Comparison of ENCODE assay signal across 8 cellular contexts in the genomic region with DNA sequence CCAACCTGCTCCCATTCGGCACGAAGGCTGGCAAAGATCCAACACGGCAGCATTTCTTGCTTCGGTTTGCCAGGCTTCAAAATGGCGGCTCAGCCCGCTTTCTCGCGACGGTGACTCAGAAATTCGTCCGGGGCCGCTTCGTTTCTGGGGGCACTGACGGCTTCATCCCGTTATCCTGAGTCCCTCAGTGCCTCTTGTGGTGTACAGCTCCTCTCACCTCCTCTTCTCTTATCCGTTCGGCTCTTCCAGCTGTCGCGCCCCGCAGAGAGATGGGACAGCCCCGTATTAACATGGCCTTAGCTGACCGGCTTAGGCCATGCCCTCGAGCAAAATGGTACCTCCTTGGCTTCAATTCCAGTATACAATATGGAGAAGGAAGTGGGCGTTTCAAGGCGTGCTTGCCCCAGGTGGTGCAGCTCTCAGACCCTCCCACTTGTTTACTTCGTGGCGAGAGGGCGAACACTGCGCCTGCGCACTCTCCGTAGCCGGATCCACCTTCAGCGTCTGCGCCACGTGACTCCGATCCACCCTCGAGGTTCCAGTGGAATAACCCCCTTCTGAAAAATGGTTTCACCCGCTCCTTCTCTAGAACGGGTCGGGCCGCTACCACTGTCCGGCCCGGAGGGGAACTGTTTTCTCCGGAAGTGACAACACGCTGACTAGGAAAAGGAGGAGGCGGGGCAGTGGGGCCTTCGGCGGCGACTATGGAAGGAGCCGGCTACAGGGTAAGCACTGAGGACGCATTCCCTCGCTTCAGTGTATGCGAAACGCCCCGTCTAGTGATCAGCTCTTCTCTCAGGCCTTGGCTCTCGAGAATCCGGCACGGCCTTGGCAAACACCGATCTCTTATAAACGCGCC. TPM values are rescaled to one million over a fixed set of nuclear protein-coding genes. Genes with fewer than 3 reads are reported as not detected.
DNase-seq lines count a peak whose midpoint lies in the region; ATAC-seq and TF ChIP-seq lines count a peak whose summit lies in the region.

A gene (minus strand): TSS at position 336 of the 859 bp plus-strand sequence. CDS start 4,060 bp downstream, outside the sequence.
A gene (plus strand): TSS at position 683 of the 859 bp plus-strand sequence. CDS start 22 bp downstream, at position 705.

- dilution Hi-C loops in IMR-90 (cut with HindIII; ENCODE audit: low sequenced_read_pairs, unreplicated experiment) = no loop called here

- H3K14ac ChIP-seq in IMR-90 (replicated peaks; ENCODE audit: low read depth, low read length) = peak within 1 kb of the TSS; percentile 100

- peak within 1 kb of the TSS; percentile 97 for H3K27ac ChIP-seq in IMR-90 (ENCODE audit: insufficient read depth, low read length)

- POLR2A ChIA-PET in IMR-90 (lab: Charles Lee; ENCODE audit: unreplicated experiment) = interaction anchor here (0.6 to 1.3 kb wide), 3 partner anchors 11 to 347 kb away, joined by 4 to 9 read pairs (median 6); no protein-coding TSS in a partner anchor

- BruUV-seq in IMR-90 (replicated peaks; lab: Mats Ljungman, UMichigan) = TSS peak; percentile 62

- H3K9me1 ChIP-seq in IMR-90 (ENCODE audit: insufficient read depth, low read length) = peaks cover 10% of the 10 kb centered on the region

- peak within 1 kb of the TSS; percentile 99 for H2BK120ac ChIP-seq in IMR-90 (ENCODE audit: low read depth, low read length)

- intact Hi-C loops in IMR-90 (cut with micrococcal nuclease) = loop anchor here (5.0 kb wide), 1 partner anchor 150 kb away; a partner anchor contains a TSS

- H4K8ac ChIP-seq in IMR-90 (ENCODE audit: low read depth in 2 of 2, low read length in 2 of 2) = peak within 1 kb of the TSS; percentile 97 to 99

- peak; percentile 94 for TF ChIP-seq POLR2A in IMR-90 (IDR thresholded peaks at IDR 0.05; ENCODE audit: low read depth, low read length)

- peak within 1 kb of the TSS; percentile 99 for H2AFZ ChIP-seq in IMR-90 (replicated peaks; ENCODE audit: low read length, poor library complexity)

- H2BK20ac ChIP-seq in IMR-90 (ENCODE audit: low read depth, low read length) = peak within 1 kb of the TSS; percentile 99

- peaks cover 25% of the 10 kb centered on the region; the same call in 1 of the 2 replicates for H3K36me3 ChIP-seq in IMR-90 (ENCODE audit: control insufficient read depth, insufficient read depth, low read length)

- H3K23ac ChIP-seq in IMR-90 (ENCODE audit: low read depth, low read length) = peak within 1 kb of the TSS; percentile 99

- in situ Hi-C loops in IMR-90 (cut with MboI; ENCODE audit: low sequenced_read_pairs) = no loop called here

- peaks cover 22 to 50% of the 10 kb centered on the region in 2 experiments for H3K79me1 ChIP-seq in IMR-90 (ENCODE audit: low read depth in 1 of 2, low read length in 2 of 2)

- H4K5ac ChIP-seq in IMR-90 (ENCODE audit: low read depth, low read length) = peak within 1 kb of the TSS; percentile 98

- CTCF ChIA-PET in IMR-90 (lab: Yijun Ruan, JAX) = no interaction called here

- H3K4me2 ChIP-seq in IMR-90 (ENCODE audit: low read depth, low read length) = peak within 1 kb of the TSS; percentile 99

- DNase-seq in DMS114 treated with DMSO at 0.1 percent for 48 hours (lab: John Stamatoyannopoulos, UW; ENCODE audit: unreplicated experiment) = peak; percentile 99
- DNase-seq in IMR-90 = peak; percentile 100
- DNase-seq in OCI-M1 (lab: John Stamatoyannopoulos, UW) = peak; percentile 100
- DNase-seq in activated T-cell treated with anti-CD3 and anti-CD28 coated beads for 24 hours (ENCODE audit: low read depth) = peak; percentile 97
- DNase-seq in epidermal melanocyte (ENCODE audit: insufficient read length, low spot score) = peak; percentile 99
- DNase-seq in midbrain (lab: John Stamatoyannopoulos, UW) = peak; percentile 100
- peak; percentile 98 for DNase-seq in stimulated activated CD8-positive, alpha-beta memory T cell treated with anti-CD3 and anti-CD28 coated beads, Interleukin-2, amount 100 ng/mL, for 1 hour (ENCODE audit: low read depth in 2 of 2)

- peak within 1 kb of the TSS; percentile 100 for H2AK9ac ChIP-seq in IMR-90 (replicated peaks; ENCODE audit: low read depth, low read length, poor library complexity)

- no peaks in the 10 kb centered on the region for H3K9me3 ChIP-seq in IMR-90 (ENCODE audit: control insufficient read depth, insufficient read depth, low read length)

- H3K4me3 ChIP-seq in IMR-90 (ENCODE audit: insufficient read depth, low read depth, low read length) = peak within 1 kb of the TSS; percentile 63

- peak within 1 kb of the TSS; percentile 100 for H2BK15ac ChIP-seq in IMR-90 (ENCODE audit: low read depth, low read length)

- TF ChIP-seq CTCF in IMR-90 (conservative IDR thresholded peaks at IDR 0.05; ENCODE audit: low read depth, low read length) = no peak

- H3K27me3 ChIP-seq in IMR-90 (ENCODE audit: control insufficient read depth, insufficient read depth, low read length) = no peaks in the 10 kb centered on the region

- ATAC-seq in GM21529 (IDR thresholded peaks at IDR 0.05; ENCODE audit: unreplicated experiment) (peak; percentile 59), IMR-90 (ENCODE audit: low read depth) (peak; percentile 68)

- H3K18ac ChIP-seq in IMR-90 (ENCODE audit: low read depth, low read length) = peak within 1 kb of the TSS; percentile 92

- peak within 1 kb of the TSS; percentile 97 for H2BK5ac ChIP-seq in IMR-90 (ENCODE audit: low read depth, low read length, poor library complexity, severe bottlenecking)

- TF ChIP-seq RAD21 in IMR-90 (IDR thresholded peaks at IDR 0.05; ENCODE audit: low read length) = no peak

- peak within 1 kb of the TSS; percentile 97 for H3K9ac ChIP-seq in IMR-90 (ENCODE audit: low read depth, low read length)

- 1% methylated on average over 16 of the region's 61 CpGs; no CpG with 5 or more reads in 1 of the 2 experiments for WGBS in IMR-90 (ENCODE audit: extremely low coverage in 2 of 2, insufficient read length in 1 of 2), 2 experiments

- H4K91ac ChIP-seq in IMR-90 (ENCODE audit: insufficient read depth, low read depth, low read length) = peak within 1 kb of the TSS; percentile 99

- no peaks in the 10 kb centered on the region; the same call in 1 of the 2 replicates for H4K20me1 ChIP-seq in IMR-90 (ENCODE audit: insufficient read depth, low read length)

- peak within 1 kb of the TSS; percentile 99 for H3K56ac ChIP-seq in IMR-90 (ENCODE audit: extremely low read depth, insufficient read depth, low read length)

- H3K4ac ChIP-seq in IMR-90 (ENCODE audit: low read depth, low read length) = peak within 1 kb of the TSS; percentile 99

- H3K4me1 ChIP-seq in IMR-90 (ENCODE audit: control insufficient read depth, insufficient read depth, low read length) = peaks cover 7% of the 10 kb centered on the region

- peak within 1 kb of the TSS; percentile 97 for H2AK5ac ChIP-seq in IMR-90 (ENCODE audit: low read depth, low read length)

TF ChIP-seq in IMR-90, 13 proteins besides CTCF, POLR2A, EP300 and RAD21:
- TF ChIP-seq NFE2L2 (IDR thresholded peaks at IDR 0.05; ENCODE audit: low read depth, low read length) (peak; percentile 28; the same call in 1 of the 2 replicates), RCOR1 (IDR thresholded peaks at IDR 0.05; ENCODE audit: insufficient replicate concordance, low read length) (no peak), CEBPB (IDR thresholded peaks at IDR 0.05; ENCODE audit: low read depth, low read length) (no peak), BHLHE40 (IDR thresholded peaks at IDR 0.05; ENCODE audit: low read depth, low read length) (peak; percentile 99), RFX5 (IDR thresholded peaks at IDR 0.05; ENCODE audit: low read depth, low read length) (no peak), CHD1 (IDR thresholded peaks at IDR 0.05; ENCODE audit: low read depth, low read length) (peak; percentile 98; the same call in 1 of the 2 replicates), FOS (IDR thresholded peaks at IDR 0.05; ENCODE audit: low read depth, low read length) (no peak; the same call in 1 of the 2 replicates), MAZ (IDR thresholded peaks at IDR 0.05; ENCODE audit: borderline replicate concordance, low read depth, low read length) (0 out of 2 replicates have a peak, but pooled peaks have one; percentile 52), MAFK (IDR thresholded peaks at IDR 0.05; ENCODE audit: low read depth, low read length) (peak; percentile 54), MXI1 (IDR thresholded peaks at IDR 0.05; ENCODE audit: borderline replicate concordance, low read depth, low read length) (peak; percentile 79)
- TF ChIP-seq, protein P1, sequence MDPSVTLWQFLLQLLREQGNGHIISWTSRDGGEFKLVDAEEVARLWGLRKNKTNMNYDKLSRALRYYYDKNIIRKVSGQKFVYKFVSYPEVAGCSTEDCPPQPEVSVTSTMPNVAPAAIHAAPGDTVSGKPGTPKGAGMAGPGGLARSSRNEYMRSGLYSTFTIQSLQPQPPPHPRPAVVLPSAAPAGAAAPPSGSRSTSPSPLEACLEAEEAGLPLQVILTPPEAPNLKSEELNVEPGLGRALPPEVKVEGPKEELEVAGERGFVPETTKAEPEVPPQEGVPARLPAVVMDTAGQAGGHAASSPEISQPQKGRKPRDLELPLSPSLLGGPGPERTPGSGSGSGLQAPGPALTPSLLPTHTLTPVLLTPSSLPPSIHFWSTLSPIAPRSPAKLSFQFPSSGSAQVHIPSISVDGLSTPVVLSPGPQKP (IDR thresholded peaks at IDR 0.05; ENCODE audit: borderline replicate concordance, low read depth, low read length) = 0 out of 2 replicates have a peak, but pooled peaks have one; percentile 58
- TF ChIP-seq, protein P2, sequence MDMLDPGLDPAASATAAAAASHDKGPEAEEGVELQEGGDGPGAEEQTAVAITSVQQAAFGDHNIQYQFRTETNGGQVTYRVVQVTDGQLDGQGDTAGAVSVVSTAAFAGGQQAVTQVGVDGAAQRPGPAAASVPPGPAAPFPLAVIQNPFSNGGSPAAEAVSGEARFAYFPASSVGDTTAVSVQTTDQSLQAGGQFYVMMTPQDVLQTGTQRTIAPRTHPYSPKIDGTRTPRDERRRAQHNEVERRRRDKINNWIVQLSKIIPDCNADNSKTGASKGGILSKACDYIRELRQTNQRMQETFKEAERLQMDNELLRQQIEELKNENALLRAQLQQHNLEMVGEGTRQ (IDR thresholded peaks at IDR 0.05; ENCODE audit: low read depth, low read length) = peak; percentile 99

RNA-seq across cellular contexts. Expression of the first gene that starts in this region (rescaled TPM):
- total RNA-seq in IMR-90 (2012; rRNA removed) = 3.6 and 5.0 TPM in 2 replicates
- 54.4 and 68.7 TPM in 2 replicates for polyA plus RNA-seq in IMR-90 (2012; rRNA removed)
- polyA plus RNA-seq in IMR-90 (2012; cell fraction: cytosol; rRNA removed) = 58.5 and 76.0 TPM in 2 replicates
- polyA plus RNA-seq in IMR-90 (2012; cell fraction: nucleus; rRNA removed; ENCODE audit: low replicate concordance) = 78.4 and 102 TPM in 2 replicates

RNA-seq across cellular contexts. Expression of the second gene that starts in this region (rescaled TPM):
- total RNA-seq in IMR-90 (2012; rRNA removed) = 1.1 and 1.4 TPM in 2 replicates
- polyA plus RNA-seq in IMR-90 (2012; rRNA removed) = 26.8 and 27.8 TPM in 2 replicates
- 18.6 and 33.5 TPM in 2 replicates for polyA plus RNA-seq in IMR-90 (2012; cell fraction: cytosol; rRNA removed)
- 40.7 and 82.6 TPM in 2 replicates for polyA plus RNA-seq in IMR-90 (2012; cell fraction: nucleus; rRNA removed; ENCODE audit: low replicate concordance)

Comparison
In these comparisons a context has a peak if more than half of its experiments do, and no peak if none do; other contexts are left out.
1. Peak in every context shown above with its lines: DNase-seq, ATAC-seq, H3K4me3 ChIP-seq and H3K27ac ChIP-seq.